ENCODE assay signal across 36 cellular contexts in the genomic region with DNA sequence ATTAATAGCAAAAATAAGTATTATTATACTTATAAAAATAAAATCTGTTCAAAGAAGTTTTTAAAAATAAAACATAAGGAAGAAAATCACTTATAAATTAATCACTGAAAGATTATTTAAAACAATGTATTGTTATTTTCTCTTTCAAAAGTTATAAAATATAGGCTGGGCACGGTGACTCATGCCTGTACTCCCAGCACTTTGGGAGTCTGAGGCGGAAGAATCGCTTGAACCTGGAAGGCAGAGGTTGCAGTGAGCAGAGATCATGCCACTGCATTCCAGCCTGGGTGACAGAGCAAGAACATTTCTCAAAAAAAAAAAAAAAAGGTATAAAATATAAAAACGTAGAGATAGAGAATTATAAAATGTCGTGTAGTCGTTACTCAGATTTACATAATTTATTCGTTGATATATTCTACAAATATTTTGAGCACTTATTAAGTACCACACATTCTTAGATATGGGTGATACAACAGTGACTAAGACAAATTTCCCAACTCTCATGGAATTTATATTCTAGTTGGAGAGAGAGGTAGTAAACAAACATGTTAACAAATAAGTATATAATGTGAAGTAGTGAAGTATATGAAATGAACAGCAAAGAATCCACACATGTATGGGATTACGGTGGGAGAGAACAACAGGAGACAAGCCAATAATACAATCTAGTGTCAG.
"Had no signal": no experiment of that assay in that cellular context is flagged by ENCODE, and none has a peak within 500 bp of the region (broad histone marks: within the 10 kb centered on the region; RNA-seq: fewer than 3 reads in every experiment).

No MANE protein-coding gene starts in this region.

- H3K4me3 ChIP-seq: body of pancreas had no signal

- H3K4me1 Mint-ChIP-seq: activated B cell treated with CpG ODN at 0.5 μM for 24 hours; activated CD4-positive, alpha-beta T cell treated with anti-CD3 and anti-CD28 coated beads, Interleukin-2, amount 10 ng/mL, durations not matched to agents 24 days and 14 days; activated naive CD4-positive, alpha-beta T cell treated with anti-CD3 and anti-CD28 coated beads, Interleukin-2, amount 10 ng/mL, durations not matched to agents 7 days and 5 days; activated naive CD4-positive, alpha-beta T cell treated with anti-CD3 and anti-CD28 coated beads, Interleukin-2, amount 50 U/mL, for 24 hours; activated naive CD8-positive, alpha-beta T cell treated with anti-CD3 and anti-CD28 coated beads, Interleukin-2, amount 10 ng/mL, durations not matched to agents 7 days and 5 days; activated naive CD8-positive, alpha-beta T cell treated with anti-CD3 and anti-CD28 coated beads, Interleukin-2, amount 50 U/mL, for 24 hours; activated T-helper 17 cell treated with anti-CD3 and anti-CD28 coated beads, Interleukin-2, amount 50 U/mL, for 72 hours had no signal

- H3K9me3 ChIP-seq: body of pancreas had no signal

- H3K27me3 Mint-ChIP-seq: activated B cell treated with CpG ODN at 0.5 μM for 24 hours; activated CD4-positive, alpha-beta memory T cell treated with anti-CD3 and anti-CD28 coated beads for 36 hours; activated CD4-positive, alpha-beta T cell treated with anti-CD3 and anti-CD28 coated beads, Interleukin-2, amount 10 ng/mL, durations not matched to agents 24 days and 14 days; activated CD8-positive, alpha-beta T cell treated with anti-CD3 and anti-CD28 coated beads for 36 hours; activated naive CD4-positive, alpha-beta T cell treated with anti-CD3 and anti-CD28 coated beads, Interleukin-2, amount 10 ng/mL, durations not matched to agents 7 days and 5 days; activated naive CD4-positive, alpha-beta T cell treated with anti-CD3 and anti-CD28 coated beads, Interleukin-2, amount 50 U/mL, for 24 hours; activated naive CD8-positive, alpha-beta T cell; activated naive CD8-positive, alpha-beta T cell treated with anti-CD3 and anti-CD28 coated beads, Interleukin-2, amount 10 ng/mL, durations not matched to agents 7 days and 5 days; activated naive CD8-positive, alpha-beta T cell treated with anti-CD3 and anti-CD28 coated beads, Interleukin-2, amount 50 U/mL, for 24 hours; activated T-helper 17 cell treated with anti-CD3 and anti-CD28 coated beads, Interleukin-2, amount 50 U/mL, for 72 hours had no signal

- H3K4me3 Mint-ChIP-seq: activated B cell treated with CpG ODN at 0.5 μM for 24 hours; activated CD4-positive, alpha-beta memory T cell treated with anti-CD3 and anti-CD28 coated beads for 36 hours; activated CD4-positive, alpha-beta T cell treated with anti-CD3 and anti-CD28 coated beads, Interleukin-2, amount 10 ng/mL, durations not matched to agents 24 days and 14 days; activated CD8-positive, alpha-beta T cell treated with anti-CD3 and anti-CD28 coated beads for 36 hours; activated naive CD4-positive, alpha-beta T cell treated with anti-CD3 and anti-CD28 coated beads, Interleukin-2, amount 10 ng/mL, durations not matched to agents 7 days and 5 days; activated naive CD4-positive, alpha-beta T cell treated with anti-CD3 and anti-CD28 coated beads, Interleukin-2, amount 50 U/mL, for 24 hours; activated naive CD8-positive, alpha-beta T cell; activated naive CD8-positive, alpha-beta T cell treated with anti-CD3 and anti-CD28 coated beads, Interleukin-2, amount 10 ng/mL, durations not matched to agents 7 days and 5 days; activated naive CD8-positive, alpha-beta T cell treated with anti-CD3 and anti-CD28 coated beads, Interleukin-2, amount 50 U/mL, for 24 hours; activated T-cell treated with anti-CD3 and anti-CD28 coated beads, Interleukin-2, amount 50 U/mL, for 4 hours; activated T-cell treated with anti-CD3 and anti-CD28 coated beads, Interleukin-2, amount 50 U/mL, for 72 hours; activated T-helper 1 cell treated with anti-CD3 and anti-CD28 coated beads, Interleukin-12 subunit alpha, Interleukin-12 subunit beta, Interleukin-2, Interleukin-4 antibody, amounts not matched to agents 30 ng/mL and 10 ng/mL and 1 ng/mL, durations not matched to agents 14 hours and 24 hours and 36 hours; activated T-helper 17 cell treated with anti-CD3 and anti-CD28 coated beads, Interleukin-2, amount 50 U/mL, for 72 hours; T-helper 1 cell treated with Interleukin-12 subunit alpha and Interleukin-12 subunit beta and Interleukin-4 antibody, amounts not matched to agents 30 μg/mL and 1 μg/mL, for 36 hours; T-helper 2 cell treated with Interferon-gamma antibody and Interleukin-4, amounts not matched to agents 5 μg/mL and 100 μg/mL, for 36 hours had no signal

- H3K27me3 ChIP-seq: body of pancreas, brain microvascular endothelial cell had no signal

- FAIRE-seq: astrocyte, TTC549 had no signal

- H3K27ac ChIP-seq: body of pancreas, brain microvascular endothelial cell, VCaP had no signal

- H3K36me3 ChIP-seq: brain microvascular endothelial cell had no signal

- H3K27ac Mint-ChIP-seq: activated B cell treated with CpG ODN at 0.5 μM for 24 hours; activated CD4-positive, alpha-beta memory T cell treated with anti-CD3 and anti-CD28 coated beads for 36 hours; activated CD4-positive, alpha-beta T cell treated with anti-CD3 and anti-CD28 coated beads, Interleukin-2, amount 10 ng/mL, durations not matched to agents 24 days and 14 days; activated CD8-positive, alpha-beta T cell treated with anti-CD3 and anti-CD28 coated beads for 36 hours; activated naive CD4-positive, alpha-beta T cell treated with anti-CD3 and anti-CD28 coated beads, Interleukin-2, amount 10 ng/mL, durations not matched to agents 7 days and 5 days; activated naive CD4-positive, alpha-beta T cell treated with anti-CD3 and anti-CD28 coated beads, Interleukin-2, amount 50 U/mL, for 24 hours; activated naive CD8-positive, alpha-beta T cell; activated naive CD8-positive, alpha-beta T cell treated with anti-CD3 and anti-CD28 coated beads, Interleukin-2, amount 10 ng/mL, durations not matched to agents 7 days and 5 days; activated naive CD8-positive, alpha-beta T cell treated with anti-CD3 and anti-CD28 coated beads, Interleukin-2, amount 50 U/mL, for 24 hours; activated T-cell treated with anti-CD3 and anti-CD28 coated beads, Interleukin-2, amount 50 U/mL, for 72 hours; activated T-helper 1 cell treated with anti-CD3 and anti-CD28 coated beads, Interleukin-12 subunit alpha, Interleukin-12 subunit beta, Interleukin-2, Interleukin-4 antibody, amounts not matched to agents 30 ng/mL and 10 ng/mL and 1 ng/mL, durations not matched to agents 14 hours and 24 hours and 36 hours; activated T-helper 17 cell treated with anti-CD3 and anti-CD28 coated beads, Interleukin-2, amount 50 U/mL, for 72 hours; T-helper 1 cell treated with Interleukin-12 subunit alpha and Interleukin-12 subunit beta and Interleukin-4 antibody, amounts not matched to agents 30 μg/mL and 1 μg/mL, for 36 hours; T-helper 2 cell treated with Interferon-gamma antibody and Interleukin-4, amounts not matched to agents 5 μg/mL and 100 μg/mL, for 36 hours had no signal

- H3K4me1 ChIP-seq: body of pancreas had no signal

- H3K36me3 Mint-ChIP-seq: activated CD4-positive, alpha-beta memory T cell treated with anti-CD3 and anti-CD28 coated beads for 36 hours; activated naive CD4-positive, alpha-beta T cell treated with anti-CD3 and anti-CD28 coated beads, Interleukin-2, amount 10 ng/mL, durations not matched to agents 7 days and 5 days; activated naive CD4-positive, alpha-beta T cell treated with anti-CD3 and anti-CD28 coated beads, Interleukin-2, amount 50 U/mL, for 24 hours; activated naive CD8-positive, alpha-beta T cell; activated naive CD8-positive, alpha-beta T cell treated with anti-CD3 and anti-CD28 coated beads, Interleukin-2, amount 10 ng/mL, durations not matched to agents 7 days and 5 days had no signal

- ATAC-seq: activated CD8-positive, alpha-beta T cell treated with anti-CD3 and anti-CD28 coated beads for 36 hours; activated naive CD8-positive, alpha-beta T cell treated with anti-CD3 and anti-CD28 coated beads, Interleukin-2, amount 50 U/mL, for 24 hours; activated T-cell treated with anti-CD3 and anti-CD28 coated beads, Interleukin-2, amount 50 U/mL, for 4 hours; activated T-cell treated with anti-CD3 and anti-CD28 coated beads, Interleukin-2, amount 50 U/mL, for 72 hours; activated T-helper 17 cell treated with anti-CD3 and anti-CD28 coated beads, Interleukin-2, amount 50 U/mL, for 72 hours; body of pancreas had no signal

- DNase-seq: activated B cell treated with CpG ODN at 0.5 μM for 24 hours; activated CD4-positive, alpha-beta memory T cell treated with anti-CD3 and anti-CD28 coated beads for 36 hours; activated CD4-positive, alpha-beta T cell treated with anti-CD3 and anti-CD28 coated beads for 4 hours; activated CD4-positive, alpha-beta T cell treated with anti-CD3 and anti-CD28 coated beads, Interleukin-2, amount 10 ng/mL, durations not matched to agents 24 days and 14 days; activated CD4-positive, alpha-beta T cell treated with anti-CD3 and anti-CD28 coated beads, Interleukin-2, amount 50 U/mL, for 1 hour; activated CD4-positive, alpha-beta T cell treated with anti-CD3 and anti-CD28 coated beads, Interleukin-2, amount 50 U/mL, for 4 hours; activated CD4-positive, CD25-positive, alpha-beta regulatory T cell treated with anti-CD3 and anti-CD28 coated beads, Interleukin-2, amount 50 U/mL, for 72 hours; activated CD8-positive, alpha-beta memory T cell treated with anti-CD3 and anti-CD28 coated beads, Interleukin-2, amount 50 U/mL, for 4 hours; activated CD8-positive, alpha-beta T cell treated with anti-CD3 and anti-CD28 coated beads for 36 hours; activated effector memory CD4-positive, alpha-beta T cell treated with anti-CD3 and anti-CD28 coated beads, Interleukin-2, amount 50 U/mL, for 16 hours; activated gamma-delta T cell treated with Interleukin-2 at 50 U/mL for 16 hours; activated naive CD4-positive, alpha-beta T cell; activated naive CD4-positive, alpha-beta T cell treated with anti-CD3 and anti-CD28 coated beads, Interleukin-2, amount 10 ng/mL, durations not matched to agents 7 days and 5 days; activated naive CD8-positive, alpha-beta T cell treated with anti-CD3 and anti-CD28 coated beads, Interleukin-2, amount 10 ng/mL, durations not matched to agents 7 days and 5 days; activated naive CD8-positive, alpha-beta T cell treated with anti-CD3 and anti-CD28 coated beads, Interleukin-2, amount 50 U/mL, for 24 hours; activated T-cell treated with anti-CD3 and anti-CD28 coated beads for 4 hours; activated T-cell treated with anti-CD3 and anti-CD28 coated beads, Interleukin-2, amount 50 U/mL, for 1 hour; activated T-cell treated with anti-CD3 and anti-CD28 coated beads, Interleukin-2, amount 50 U/mL, for 4 hours; activated T-cell treated with anti-CD3 and anti-CD28 coated beads, Interleukin-2, amount 50 U/mL, for 72 hours; amniotic stem cell; aorta; body of pancreas; brain microvascular endothelial cell; central memory CD4-positive, alpha-beta T cell; T-helper 1 cell; T-helper 2 cell; T-helper 9 cell had no signal

- H3K9me3 Mint-ChIP-seq: activated CD4-positive, alpha-beta T cell treated with anti-CD3 and anti-CD28 coated beads, Interleukin-2, amount 10 ng/mL, durations not matched to agents 24 days and 14 days; activated naive CD4-positive, alpha-beta T cell treated with anti-CD3 and anti-CD28 coated beads, Interleukin-2, amount 10 ng/mL, durations not matched to agents 7 days and 5 days; activated naive CD4-positive, alpha-beta T cell treated with anti-CD3 and anti-CD28 coated beads, Interleukin-2, amount 50 U/mL, for 24 hours; activated T-cell treated with anti-CD3 and anti-CD28 coated beads, Interleukin-2, amount 50 U/mL, for 4 hours; activated T-helper 1 cell treated with anti-CD3 and anti-CD28 coated beads, Interleukin-12 subunit alpha, Interleukin-12 subunit beta, Interleukin-2, Interleukin-4 antibody, amounts not matched to agents 30 ng/mL and 10 ng/mL and 1 ng/mL, durations not matched to agents 14 hours and 24 hours and 36 hours; T-helper 1 cell treated with Interleukin-12 subunit alpha and Interleukin-12 subunit beta and Interleukin-4 antibody, amounts not matched to agents 30 μg/mL and 1 μg/mL, for 36 hours; T-helper 2 cell treated with Interferon-gamma antibody and Interleukin-4, amounts not matched to agents 5 μg/mL and 100 μg/mL, for 36 hours had no signal
